2 cellular contexts compared by ENCODE assay signal in genomic region chr16:364595-365491, GRCh38.
TF ChIP-seq lines count a peak whose summit lies in the region.

No MANE protein-coding gene starts in this region.

TF ChIP-seq in IMR-90, 13 proteins besides CTCF, POLR2A, EP300 and RAD21:
- TF ChIP-seq MAZ (IDR thresholded peaks at IDR 0.05; ENCODE audit: borderline replicate concordance, low read depth, low read length) (no peak), BHLHE40 (IDR thresholded peaks at IDR 0.05; ENCODE audit: low read depth, low read length) (peak; percentile 18; the same call in 1 of the 2 replicates)
TF ChIP-seq in IMR-90: peak in this region for 1.

TF ChIP-seq in WTC11, 78 proteins besides CTCF, POLR2A, EP300 and RAD21:
- no peak for TF ChIP-seq CREB1 (CRISPR knock-in tag; IDR thresholded peaks at IDR 0.05)
- no peak for TF ChIP-seq ZBTB21 (CRISPR knock-in tag; IDR thresholded peaks at IDR 0.05; ENCODE audit: borderline replicate concordance)
- TF ChIP-seq NFE2L1 (CRISPR knock-in tag; IDR thresholded peaks at IDR 0.05), result no peak
- no peak for TF ChIP-seq ZNF671 (CRISPR knock-in tag; IDR thresholded peaks at IDR 0.05)
- TF ChIP-seq NFATC4 (CRISPR knock-in tag; IDR thresholded peaks at IDR 0.05), result 0 out of 2 replicates have a peak, but pooled peaks have one; percentile 2
- no peak for TF ChIP-seq ZNF416 (CRISPR knock-in tag; IDR thresholded peaks at IDR 0.05)
- TF ChIP-seq ETV6 (CRISPR knock-in tag; IDR thresholded peaks at IDR 0.05), result no peak
- no peak for TF ChIP-seq PRRX2 (CRISPR knock-in tag; IDR thresholded peaks at IDR 0.05)
- TF ChIP-seq JAZF1 (CRISPR knock-in tag; IDR thresholded peaks at IDR 0.05), result no peak
